2 cellular contexts compared by ENCODE assay signal in genomic region chr1:8228253-8228652, GRCh38.
A peak's percentile ranks its signal among the peaks of the same experiment; 100 is the strongest.
TF ChIP-seq lines count a peak whose summit lies in the region.

No MANE protein-coding gene starts in this region.

TF ChIP-seq in WTC11, 78 proteins besides CTCF, POLR2A, EP300 and RAD21:
- TF ChIP-seq SOX15 (CRISPR knock-in tag; IDR thresholded peaks at IDR 0.05): no peak
- no peak for TF ChIP-seq JUN (CRISPR knock-in tag; IDR thresholded peaks at IDR 0.05)
- TF ChIP-seq ARID4B (CRISPR knock-in tag; IDR thresholded peaks at IDR 0.05; ENCODE audit: borderline replicate concordance): no peak
- no peak for TF ChIP-seq RORB (CRISPR knock-in tag; IDR thresholded peaks at IDR 0.05)
- TF ChIP-seq GTF2I (CRISPR knock-in tag; conservative IDR thresholded peaks at IDR 0.05): 0 out of 2 replicates have a peak, but pooled peaks have one; percentile 23
TF ChIP-seq in WTC11: peak in this region for 1.

TF ChIP-seq in H1, 55 proteins besides CTCF, POLR2A, EP300 and RAD21:
- TF ChIP-seq NANOG (IDR thresholded peaks at IDR 0.05; ENCODE audit: insufficient read depth, low read depth, low read length, poor library complexity, severe bottlenecking) (no peak), TAF1 (IDR thresholded peaks at IDR 0.05; ENCODE audit: low read depth, low read length) (no peak), ZNF274 (IDR thresholded peaks at IDR 0.05; ENCODE audit: borderline replicate concordance, extremely low read depth, low read length) (no peak), TEAD4 (IDR thresholded peaks at IDR 0.05; ENCODE audit: low read depth, low read length) (no peak), KDM1A (IDR thresholded peaks at IDR 0.05; ENCODE audit: borderline replicate concordance, low read length) (peak; percentile 61; the same call in 1 of the 2 replicates)
